In genomic region chr14:81277096-81277495, GRCh38 we compare ENCODE assay signal across 1 cellular context.
A peak's percentile ranks its signal among the peaks of the same experiment; 100 is the strongest.
TF ChIP-seq lines count a peak whose summit lies in the region.

No MANE protein-coding gene starts in this region.

TF ChIP-seq in HepG2, 621 proteins besides CTCF, POLR2A, EP300 and RAD21:
- TF ChIP-seq ZNF687 (CRISPR knock-in tag; IDR thresholded peaks at IDR 0.05) = peak; percentile 15; the same call in 1 of the 2 replicates
- TF ChIP-seq ZNF331 (CRISPR knock-in tag; IDR thresholded peaks at IDR 0.05) = no peak
- TF ChIP-seq RXRB (CRISPR knock-in tag; IDR thresholded peaks at IDR 0.05; ENCODE audit: borderline replicate concordance) = no peak
